Comparison of ENCODE assay signal across 30 cellular contexts in genomic region chr20:33585413-33585812, GRCh38.
"Had no signal": no experiment of that assay in that cellular context is flagged by ENCODE, and none has a peak within 500 bp of the region (broad histone marks: within the 10 kb centered on the region; RNA-seq: fewer than 3 reads in every experiment).

No MANE protein-coding gene starts in this region.

- H3K27me3 ChIP-seq: adrenal gland had no signal

- H3K9me3 ChIP-seq: adrenal gland had no signal

- H3K36me3 ChIP-seq: adrenal gland had no signal

- H3K27ac ChIP-seq: adrenal gland, PC-9, RWPE1, VCaP had no signal

- DNase-seq: activated B cell treated with CpG ODN at 0.5 μM for 24 hours; activated CD4-positive, alpha-beta memory T cell treated with anti-CD3 and anti-CD28 coated beads for 36 hours; activated CD4-positive, alpha-beta T cell treated with anti-CD3 and anti-CD28 coated beads for 4 hours; activated CD4-positive, alpha-beta T cell treated with anti-CD3 and anti-CD28 coated beads, Interleukin-2, amount 50 U/mL, for 1 hour; activated CD4-positive, CD25-positive, alpha-beta regulatory T cell treated with anti-CD3 and anti-CD28 coated beads, Interleukin-2, amount 50 U/mL, for 72 hours; activated CD8-positive, alpha-beta memory T cell treated with anti-CD3 and anti-CD28 coated beads, Interleukin-2, amount 50 U/mL, for 4 hours; activated gamma-delta T cell treated with Interleukin-2 at 50 U/mL for 16 hours; activated naive CD4-positive, alpha-beta T cell treated with anti-CD3 and anti-CD28 coated beads for 36 hours; activated T-cell treated with anti-CD3 and anti-CD28 coated beads for 4 hours; activated T-cell treated with anti-CD3 and anti-CD28 coated beads, Interleukin-2, amount 50 U/mL, for 4 hours; adrenal gland; central memory CD4-positive, alpha-beta T cell; NCI-H1048; NCI-H1105 treated with DMSO at 0.1 percent for 48 hours; NCI-H1436; NCI-H1694; NCI-H1930; NCI-H2081 treated with DMSO at 0.1 percent for 48 hours; NCI-H345; NCI-H524 treated with DMSO at 0.1 percent for 48 hours; NCI-H748 treated with DMSO at 0.1 percent for 48 hours; NK-92 treated with Interleukin-12 subunit alpha and Interleukin-12 subunit beta, amount 100 ng/mL, for 24 hours; PC-9; SIG-M5; SW 1271; T-helper 1 cell; T-helper 2 cell; T-helper 9 cell had no signal

- H3K4me1 ChIP-seq: adrenal gland had no signal

- H2AFZ ChIP-seq: PC-9 had no signal

- H3K4me2 ChIP-seq: PC-9 had no signal

- H3K4me3 ChIP-seq: adrenal gland, PC-9 had no signal
